In genomic region chr1:89112871-89113613, GRCh38 we compare ENCODE assay signal across 26 cellular contexts. TPM values are rescaled to one million over a fixed set of nuclear protein-coding genes. Genes with fewer than 3 reads are reported as not detected.
A peak's percentile ranks its signal among the peaks of the same experiment; 100 is the strongest.
DNase-seq lines count a peak whose midpoint lies in the region; ATAC-seq and TF ChIP-seq lines count a peak whose summit lies in the region.
"Had no signal": no experiment of that assay in that cellular context is flagged by ENCODE, and none has a peak within 500 bp of the region (broad histone marks: within the 10 kb centered on the region; RNA-seq: fewer than 3 reads in every experiment).

No MANE protein-coding gene starts in this region.

- H3K27me3 ChIP-seq in MM.1S (replicated peaks; ENCODE audit: insufficient read depth, low read length): no peaks in the 10 kb centered on the region
- H3K27me3 ChIP-seq: BLaER1, esophagus squamous epithelium, upper lobe of left lung had no signal

- H3K27ac Mint-ChIP-seq in activated naive CD4-positive, alpha-beta T cell treated with anti-CD3 and anti-CD28 coated beads, Interleukin-2, amount 50 U/mL, for 24 hours: peak overlapping the region; percentile 47
- H3K27ac Mint-ChIP-seq in activated naive CD4-positive, alpha-beta T cell treated with anti-CD3 and anti-CD28 coated beads, Interleukin-2, amount 50 U/mL, for 72 hours: peak overlapping the region in 1 of 2 donors; percentile 28
- H3K27ac Mint-ChIP-seq in activated naive CD8-positive, alpha-beta T cell: peak overlapping the region; percentile 67
- no peak overlapping the region for H3K27ac Mint-ChIP-seq in progenitor cell of endocrine pancreas
- H3K27ac Mint-ChIP-seq: activated naive CD8-positive, alpha-beta T cell treated with anti-CD3 and anti-CD28 coated beads, Interleukin-2, amount 10 ng/mL, durations not matched to agents 7 days and 5 days; activated T-helper 1 cell treated with anti-CD3 and anti-CD28 coated beads, Interleukin-12 subunit alpha, Interleukin-12 subunit beta, Interleukin-2, Interleukin-4 antibody, amounts not matched to agents 30 ng/mL and 10 ng/mL and 1 ng/mL, durations not matched to agents 14 hours and 24 hours and 36 hours; endodermal cell; H9 had no signal

- no peaks in the 10 kb centered on the region for H3K9me3 Mint-ChIP-seq in activated naive CD4-positive, alpha-beta T cell treated with anti-CD3 and anti-CD28 coated beads, Interleukin-2, amount 50 U/mL, for 24 hours
- peaks cover 3 to 4% of the 10 kb centered on the region in 2 donors for H3K9me3 Mint-ChIP-seq in activated naive CD4-positive, alpha-beta T cell treated with anti-CD3 and anti-CD28 coated beads, Interleukin-2, amount 50 U/mL, for 72 hours
- H3K9me3 Mint-ChIP-seq in activated naive CD8-positive, alpha-beta T cell (ENCODE audit: low read depth): no peaks in the 10 kb centered on the region
- peaks cover 3% of the 10 kb centered on the region for H3K9me3 Mint-ChIP-seq in progenitor cell of endocrine pancreas (ENCODE audit: low read depth)
- H3K9me3 Mint-ChIP-seq: endodermal cell, H9, immature natural killer cell had no signal

- H4K20me1 ChIP-seq in MM.1S (ENCODE audit: insufficient read depth, low read length): no peaks in the 10 kb centered on the region
- H4K20me1 ChIP-seq: BLaER1 had no signal

- no peaks in the 10 kb centered on the region for H3K36me3 ChIP-seq in MM.1S (replicated peaks; ENCODE audit: insufficient read depth, low read length)
- H3K36me3 ChIP-seq: BLaER1 had no signal

- no peak overlapping the region for H3K4me3 Mint-ChIP-seq in activated naive CD4-positive, alpha-beta T cell treated with anti-CD3 and anti-CD28 coated beads, Interleukin-2, amount 50 U/mL, for 24 hours
- no peak overlapping the region for H3K4me3 Mint-ChIP-seq in activated naive CD8-positive, alpha-beta T cell
- no peak overlapping the region for H3K4me3 Mint-ChIP-seq in progenitor cell of endocrine pancreas (ENCODE audit: low read depth)
- H3K4me3 Mint-ChIP-seq: activated naive CD8-positive, alpha-beta T cell treated with anti-CD3 and anti-CD28 coated beads, Interleukin-2, amount 10 ng/mL, durations not matched to agents 7 days and 5 days; activated T-helper 1 cell treated with anti-CD3 and anti-CD28 coated beads, Interleukin-12 subunit alpha, Interleukin-12 subunit beta, Interleukin-2, Interleukin-4 antibody, amounts not matched to agents 30 ng/mL and 10 ng/mL and 1 ng/mL, durations not matched to agents 14 hours and 24 hours and 36 hours; endodermal cell; H9; immature natural killer cell had no signal

- H3K4me3 ChIP-seq in MM.1S (ENCODE audit: low read length): no peak overlapping the region
- H3K4me3 ChIP-seq: BLaER1, esophagus squamous epithelium, skin epidermis, upper lobe of left lung had no signal

- H3K9me2 ChIP-seq in MM.1S (replicated peaks; ENCODE audit: insufficient read depth, low read length): no peaks in the 10 kb centered on the region

- no peaks in the 10 kb centered on the region for H3K79me2 ChIP-seq in MM.1S (ENCODE audit: low read length)

- TF ChIP-seq CTCF in MM.1S (IDR thresholded peaks at IDR 0.05; ENCODE audit: low read length) (no peak), progenitor cell of endocrine pancreas (IDR thresholded peaks at IDR 0.05; ENCODE audit: unreplicated experiment) (no peak)

- H3K9ac ChIP-seq in MM.1S (ENCODE audit: low read length): no peak overlapping the region
- H3K9ac ChIP-seq: BLaER1 had no signal

- no peak for DNase-seq in activated naive CD4-positive, alpha-beta T cell treated with anti-CD3 and anti-CD28 coated beads, Interleukin-2, amount 50 U/mL, for 72 hours (ENCODE audit: low spot score in 2 of 2)
- peak; percentile 73 for DNase-seq in medulla oblongata (ENCODE audit: extremely low spot score)
- DNase-seq in superior temporal gyrus (ENCODE audit: extremely low spot score): peak; percentile 40
- DNase-seq in NCI-H187 treated with DMSO at 0.1 percent for 48 hours (lab: John Stamatoyannopoulos, UW): no peak
- DNase-seq in MM.1S: no peak
- no peak for DNase-seq in progenitor cell of endocrine pancreas (ENCODE audit: low spot score, unreplicated experiment)
- DNase-seq: activated naive CD8-positive, alpha-beta T cell treated with anti-CD3 and anti-CD28 coated beads, Interleukin-2, amount 10 ng/mL, durations not matched to agents 7 days and 5 days; caudate nucleus; endodermal cell; esophagus squamous epithelium; H9; immature natural killer cell; left colon; mammary epithelial cell; NCI-H1092 treated with DMSO at 0.1 percent for 48 hours; NCI-H187; NCI-H226; nucleus accumbens; retina; stimulated activated CD4-positive, alpha-beta T cell treated with anti-CD3 and anti-CD28 coated beads, Interleukin-1b, Interleukin-23, amount 100 ng/mL, for 48 hours; upper lobe of left lung had no signal

- H3K4me1 ChIP-seq in MM.1S (ENCODE audit: low read length): no peaks in the 10 kb centered on the region
- H3K4me1 ChIP-seq: BLaER1, esophagus squamous epithelium, upper lobe of left lung had no signal

- peaks cover 54% of the 10 kb centered on the region for H3K4me1 Mint-ChIP-seq in activated naive CD4-positive, alpha-beta T cell treated with anti-CD3 and anti-CD28 coated beads, Interleukin-2, amount 50 U/mL, for 24 hours
- H3K4me1 Mint-ChIP-seq in activated naive CD8-positive, alpha-beta T cell (ENCODE audit: low read depth): peaks cover 58% of the 10 kb centered on the region
- no peaks in the 10 kb centered on the region for H3K4me1 Mint-ChIP-seq in progenitor cell of endocrine pancreas (ENCODE audit: low read depth)
- H3K4me1 Mint-ChIP-seq: endodermal cell, H9 had no signal

- no peak for ATAC-seq in activated naive CD4-positive, alpha-beta T cell treated with anti-CD3 and anti-CD28 coated beads, Interleukin-2, amount 50 U/mL, for 72 hours
- ATAC-seq: left colon had no signal

- H3F3A ChIP-seq in MM.1S (ENCODE audit: insufficient read depth, low read length): no peaks in the 10 kb centered on the region

- H2AFZ ChIP-seq in MM.1S (ENCODE audit: low read length): no peak overlapping the region

- peaks cover 69% of the 10 kb centered on the region for H3K36me3 Mint-ChIP-seq in activated naive CD4-positive, alpha-beta T cell treated with anti-CD3 and anti-CD28 coated beads, Interleukin-2, amount 50 U/mL, for 24 hours
- H3K36me3 Mint-ChIP-seq in activated naive CD4-positive, alpha-beta T cell treated with anti-CD3 and anti-CD28 coated beads, Interleukin-2, amount 50 U/mL, for 72 hours: peaks cover 56 to 73% of the 10 kb centered on the region in 2 donors
- H3K36me3 Mint-ChIP-seq in activated naive CD8-positive, alpha-beta T cell: peaks cover 59% of the 10 kb centered on the region
- no peaks in the 10 kb centered on the region for H3K36me3 Mint-ChIP-seq in progenitor cell of endocrine pancreas (ENCODE audit: insufficient read depth)

- no peak overlapping the region for H3K4me2 ChIP-seq in MM.1S (ENCODE audit: low read depth, low read length)
- H3K4me2 ChIP-seq: BLaER1 had no signal

- H3K27ac ChIP-seq in MM.1S (ENCODE audit: low read length): no peak overlapping the region
- H3K27ac ChIP-seq: BLaER1, esophagus squamous epithelium, upper lobe of left lung had no signal

- H3K9me3 ChIP-seq in MM.1S (replicated peaks; ENCODE audit: insufficient read depth, low read length): no peaks in the 10 kb centered on the region
- H3K9me3 ChIP-seq: BLaER1, esophagus squamous epithelium, upper lobe of left lung had no signal

- H3K27me3 Mint-ChIP-seq in activated naive CD4-positive, alpha-beta T cell treated with anti-CD3 and anti-CD28 coated beads, Interleukin-2, amount 50 U/mL, for 24 hours: no peaks in the 10 kb centered on the region
- no peaks in the 10 kb centered on the region for H3K27me3 Mint-ChIP-seq in activated naive CD8-positive, alpha-beta T cell
- H3K27me3 Mint-ChIP-seq in progenitor cell of endocrine pancreas: no peaks in the 10 kb centered on the region
- H3K27me3 Mint-ChIP-seq: activated naive CD8-positive, alpha-beta T cell treated with anti-CD3 and anti-CD28 coated beads, Interleukin-2, amount 10 ng/mL, durations not matched to agents 7 days and 5 days had no signal

RNA-seq across cellular contexts. Expression of gene GBP2, which starts 12.9 kb away (rescaled TPM):
- 100 to 1,000 TPM; 279 to 294 TPM for total RNA-seq in activated naive CD4-positive, alpha-beta T cell treated with anti-CD3 and anti-CD28 coated beads, Interleukin-2, amount 50 U/mL, for 72 hours
- total RNA-seq in progenitor cell of endocrine pancreas: 0.10 TPM in 1 of 2 replicates, not detected in the other
- total RNA-seq: endodermal cell, H9 had no signal

RNA-seq across cellular contexts. Expression of gene GBP1, which starts 48.0 kb away (rescaled TPM):
- total RNA-seq in activated naive CD4-positive, alpha-beta T cell treated with anti-CD3 and anti-CD28 coated beads, Interleukin-2, amount 50 U/mL, for 72 hours: 10 to 100 TPM; 51.3 to 79.2 TPM
- not detected in 2 replicates for total RNA-seq in progenitor cell of endocrine pancreas
- total RNA-seq: endodermal cell, H9 had no signal

Comparison
In these comparisons a context has a peak if more than half of its experiments do, and no peak if none do; other contexts are left out.
1. DNase-seq: peak in medulla oblongata (single experiment) and superior temporal gyrus (single experiment); none in activated naive CD4-positive, alpha-beta T cell treated with anti-CD3 and anti-CD28 coated beads, Interleukin-2, amount 50 U/mL, for 72 hours (0 of 2), NCI-H187 treated with DMSO at 0.1 percent for 48 hours (single experiment), MM.1S (single experiment) and progenitor cell of endocrine pancreas (single experiment).
2. RNA of gene GBP2, which starts 12.9 kb away (total RNA-seq): 279 to 294 TPM in activated naive CD4-positive, alpha-beta T cell treated with anti-CD3 and anti-CD28 coated beads, Interleukin-2, amount 50 U/mL, for 72 hours; 0.10 TPM in progenitor cell of endocrine pancreas; every median in the first group is over 100 times any median in the second.
3. RNA of gene GBP1, which starts 48.0 kb away (total RNA-seq): 51.3 to 79.2 TPM in activated naive CD4-positive, alpha-beta T cell treated with anti-CD3 and anti-CD28 coated beads, Interleukin-2, amount 50 U/mL, for 72 hours; not detected in progenitor cell of endocrine pancreas; every median in the first group is over 10 times any median in the second.